6 cellular contexts compared by ENCODE assay signal in the genomic region with DNA sequence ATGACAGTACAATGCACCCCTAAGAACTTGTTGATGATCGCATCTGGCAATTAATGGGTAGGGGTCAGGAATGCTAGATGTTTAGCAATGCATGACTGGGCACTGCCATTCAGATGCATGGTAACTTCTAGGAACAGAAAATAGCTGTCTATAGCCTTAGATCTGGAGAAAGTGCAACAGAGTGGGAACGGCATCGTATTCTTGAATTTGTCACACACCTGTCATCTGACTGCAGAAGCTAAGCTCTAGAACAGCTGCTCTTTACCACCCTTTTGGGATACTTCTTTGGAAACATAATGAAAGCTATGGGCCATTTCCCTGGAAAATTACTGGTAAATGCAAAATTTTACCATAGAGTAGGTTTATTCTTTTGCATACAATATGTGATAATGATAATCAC.
"Had no signal": no experiment of that assay in that cellular context is flagged by ENCODE, and none has a peak within 500 bp of the region (broad histone marks: within the 10 kb centered on the region; RNA-seq: fewer than 3 reads in every experiment).

No MANE protein-coding gene starts in this region.

- DNase-seq: H9, HCEC 1CT, IMR-90, KG1 had no signal

- H3K4me2 ChIP-seq: GM23338 had no signal

- H2AFZ ChIP-seq: GM23338 had no signal

- H3K4me3 ChIP-seq: GM23338, K562 had no signal
